In genomic region chr2:227382213-227382835, GRCh38 we compare ENCODE assay signal across 9 cellular contexts. TPM values are rescaled to one million over a fixed set of nuclear protein-coding genes. Genes with fewer than 3 reads are reported as not detected.
"Had no signal": no experiment of that assay in that cellular context is flagged by ENCODE, and none has a peak within 500 bp of the region (broad histone marks: within the 10 kb centered on the region; RNA-seq: fewer than 3 reads in every experiment).

No MANE protein-coding gene starts in this region.

RNA-seq across cellular contexts. Expression of gene TM4SF20, which starts 3.2 kb away (rescaled TPM):
- total RNA-seq: activated CD4-positive, alpha-beta T cell treated with anti-CD3 and anti-CD28 coated beads, Interleukin-2, amount 10 ng/mL, durations not matched to agents 7 days and 5 days; activated CD8-positive, alpha-beta T cell treated with anti-CD3 and anti-CD28 coated beads, Interleukin-2, amount 10 ng/mL, durations not matched to agents 7 days and 5 days; bronchial epithelial cell; LHCN-M2; RPMI7951; SJCRH30; T-helper 1 cell treated with Interleukin-12 subunit alpha and Interleukin-12 subunit beta and Interleukin-4 antibody, amounts not matched to agents 30 ng/mL and 1 ng/mL, for 36 hours; T-helper 2 cell treated with Interferon-gamma antibody and Interleukin-4, amounts not matched to agents 100 ng/mL and 5 ng/mL, for 36 hours had no signal

RNA-seq across cellular contexts. Expression of gene SCYGR1, which starts 5.4 kb away (rescaled TPM):
- total RNA-seq: activated CD4-positive, alpha-beta T cell treated with anti-CD3 and anti-CD28 coated beads, Interleukin-2, amount 10 ng/mL, durations not matched to agents 7 days and 5 days; activated CD8-positive, alpha-beta T cell treated with anti-CD3 and anti-CD28 coated beads, Interleukin-2, amount 10 ng/mL, durations not matched to agents 7 days and 5 days; bronchial epithelial cell; LHCN-M2; NCI-H460; RPMI7951; SJCRH30; T-helper 1 cell treated with Interleukin-12 subunit alpha and Interleukin-12 subunit beta and Interleukin-4 antibody, amounts not matched to agents 30 ng/mL and 1 ng/mL, for 36 hours; T-helper 2 cell treated with Interferon-gamma antibody and Interleukin-4, amounts not matched to agents 100 ng/mL and 5 ng/mL, for 36 hours had no signal
